21 cellular contexts compared by ENCODE assay signal in genomic region chr15:57085267-57085666, GRCh38.
DNase-seq lines count a peak whose midpoint lies in the region; ATAC-seq, FAIRE-seq and TF ChIP-seq lines count a peak whose summit lies in the region.
"Had no signal": no experiment of that assay in that cellular context is flagged by ENCODE, and none has a peak within 500 bp of the region (broad histone marks: within the 10 kb centered on the region; RNA-seq: fewer than 3 reads in every experiment).

No MANE protein-coding gene starts in this region.

- no peak overlapping the region for H3K4me3 Mint-ChIP-seq in activated CD4-positive, alpha-beta T cell treated with anti-CD3 and anti-CD28 coated beads, Interleukin-2, amount 10 ng/mL, durations not matched to agents 7 days and 5 days
- H3K4me3 Mint-ChIP-seq in stimulated activated naive B cell treated with anti-CD40 and anti-IgM and Interleukin-4, amounts not matched to agents 10 μg/mL and 1 μg/mL and 100 μg/mL, for 72 hours = no peak overlapping the region
- H3K4me3 Mint-ChIP-seq in stimulated activated effector memory CD8-positive, alpha-beta T cell treated with anti-CD3 and anti-CD28 coated beads, Interleukin-12 subunit alpha, Interleukin-12 subunit beta, amount 100 ng/mL, for 72 hours = no peak overlapping the region
- H3K4me3 Mint-ChIP-seq: B cell; CD4-positive, alpha-beta memory T cell; HFFc6 had no signal

- H2AFZ ChIP-seq in mesenchymal stem cell (ENCODE audit: low read depth, low read length) = no peak overlapping the region

- H3K4me1 ChIP-seq in mesenchymal stem cell (ENCODE audit: control insufficient read depth, insufficient read depth, low read depth, low read length) = no peaks in the 10 kb centered on the region

- H3K23ac ChIP-seq in mesenchymal stem cell (ENCODE audit: low read length in 2 of 2) = no peak overlapping the region

- H3K4me1 Mint-ChIP-seq in activated CD4-positive, alpha-beta T cell treated with anti-CD3 and anti-CD28 coated beads, Interleukin-2, amount 10 ng/mL, durations not matched to agents 7 days and 5 days = peaks cover 6% of the 10 kb centered on the region
- peaks cover 9 to 27% of the 10 kb centered on the region in 2 donors for H3K4me1 Mint-ChIP-seq in stimulated activated naive B cell treated with anti-CD40 and anti-IgM and Interleukin-4, amounts not matched to agents 10 μg/mL and 1 μg/mL and 100 μg/mL, for 72 hours
- peaks cover 16% of the 10 kb centered on the region for H3K4me1 Mint-ChIP-seq in stimulated activated effector memory CD8-positive, alpha-beta T cell treated with anti-CD3 and anti-CD28 coated beads, Interleukin-12 subunit alpha, Interleukin-12 subunit beta, amount 100 ng/mL, for 72 hours

- H2BK12ac ChIP-seq in mesenchymal stem cell (ENCODE audit: low read length in 2 of 2) = no peak overlapping the region

- no peak overlapping the region for H2AK5ac ChIP-seq in mesenchymal stem cell (ENCODE audit: low read length, severe bottlenecking)

- H4K91ac ChIP-seq in mesenchymal stem cell (ENCODE audit: low read length) = no peak overlapping the region

- no peak overlapping the region for H3K9ac ChIP-seq in mesenchymal stem cell (ENCODE audit: low read length)

- H3K27me3 Mint-ChIP-seq in activated CD4-positive, alpha-beta T cell treated with anti-CD3 and anti-CD28 coated beads, Interleukin-2, amount 10 ng/mL, durations not matched to agents 7 days and 5 days = no peaks in the 10 kb centered on the region
- no peaks in the 10 kb centered on the region for H3K27me3 Mint-ChIP-seq in stimulated activated naive B cell treated with anti-CD40 and anti-IgM and Interleukin-4, amounts not matched to agents 10 μg/mL and 1 μg/mL and 100 μg/mL, for 72 hours
- H3K27me3 Mint-ChIP-seq: B cell; CD4-positive, alpha-beta memory T cell had no signal

- no peak overlapping the region for H2BK15ac ChIP-seq in mesenchymal stem cell (ENCODE audit: low read depth, poor library complexity, severe bottlenecking)

- H3K36me3 ChIP-seq in bronchial epithelial cell (ENCODE audit: control insufficient read depth, insufficient read depth, low read length) (no peaks in the 10 kb centered on the region), mesenchymal stem cell (ENCODE audit: control insufficient read depth in 1 of 2, insufficient read depth in 2 of 2, low read depth in 1 of 2, low read length in 2 of 2) (no peaks in the 10 kb centered on the region)

- DNase-seq in ELR (ENCODE audit: low read depth) = peak; percentile 9
- DNase-seq in NCI-H82 (lab: John Stamatoyannopoulos, UW) = peak; percentile 85
- DNase-seq in bronchial epithelial cell (ENCODE audit: low read depth) = peak; percentile 77
- peak; percentile 54 for DNase-seq in mesenchymal stem cell
- DNase-seq in left lobe of liver (ENCODE audit: low spot score) = no peak
- no peak for DNase-seq in activated CD4-positive, alpha-beta T cell treated with anti-CD3 and anti-CD28 coated beads, Interleukin-2, amount 10 ng/mL, durations not matched to agents 7 days and 5 days
- DNase-seq in stimulated activated naive B cell treated with anti-CD40 and anti-IgM and Interleukin-4, amounts not matched to agents 10 μg/mL and 1 μg/mL and 100 μg/mL, for 72 hours = no peak
- DNase-seq in stimulated activated effector memory CD8-positive, alpha-beta T cell treated with anti-CD3 and anti-CD28 coated beads, Interleukin-12 subunit alpha, Interleukin-12 subunit beta, amount 100 ng/mL, for 72 hours (ENCODE audit: low spot score in 2 of 2) = no peak
- DNase-seq: CD4-positive, alpha-beta memory T cell; DMS 273 treated with DMSO at 0.1 percent for 48 hours; HFFc6; Karpas-422; MM.1S; NCI-H1105 treated with DMSO at 0.1 percent for 48 hours; NCI-H187; NCI-H510A had no signal

- TF ChIP-seq CTCF in bronchial epithelial cell (IDR thresholded peaks at IDR 0.05; ENCODE audit: insufficient read depth, low read length, severe bottlenecking) = no peak

- no peak overlapping the region for H3K27ac ChIP-seq in mesenchymal stem cell (ENCODE audit: low read length, poor library complexity, severe bottlenecking)
- H3K27ac ChIP-seq: RWPE1 had no signal

- H3K18ac ChIP-seq in mesenchymal stem cell (ENCODE audit: low read depth in 1 of 2, low read length in 2 of 2) = no peak overlapping the region

- H3K36me3 Mint-ChIP-seq in activated CD4-positive, alpha-beta T cell treated with anti-CD3 and anti-CD28 coated beads, Interleukin-2, amount 10 ng/mL, durations not matched to agents 7 days and 5 days (ENCODE audit: low read depth) = no peaks in the 10 kb centered on the region
- peaks cover 0 to 3% of the 10 kb centered on the region in 2 donors for H3K36me3 Mint-ChIP-seq in stimulated activated naive B cell treated with anti-CD40 and anti-IgM and Interleukin-4, amounts not matched to agents 10 μg/mL and 1 μg/mL and 100 μg/mL, for 72 hours
- no peaks in the 10 kb centered on the region for H3K36me3 Mint-ChIP-seq in stimulated activated effector memory CD8-positive, alpha-beta T cell treated with anti-CD3 and anti-CD28 coated beads, Interleukin-12 subunit alpha, Interleukin-12 subunit beta, amount 100 ng/mL, for 72 hours
- H3K36me3 Mint-ChIP-seq: CD4-positive, alpha-beta memory T cell had no signal

- H3K14ac ChIP-seq in mesenchymal stem cell (ENCODE audit: low read length in 2 of 2) = no peak overlapping the region

- H3K4me3 ChIP-seq in bronchial epithelial cell (ENCODE audit: low read depth, low read length) (no peak overlapping the region), mesenchymal stem cell (ENCODE audit: insufficient read depth in 1 of 2, low read depth in 1 of 2, low read length in 2 of 2) (no peak overlapping the region)
- H3K4me3 ChIP-seq: GM12878 had no signal

- ATAC-seq in left lobe of liver = no peak
- no peak for ATAC-seq in stimulated activated naive B cell treated with anti-CD40 and anti-IgM and Interleukin-4, amounts not matched to agents 10 μg/mL and 1 μg/mL and 100 μg/mL, for 72 hours (replicated peaks)
- ATAC-seq in stimulated activated effector memory CD8-positive, alpha-beta T cell treated with anti-CD3 and anti-CD28 coated beads, Interleukin-12 subunit alpha, Interleukin-12 subunit beta, amount 100 ng/mL, for 72 hours = no peak
- ATAC-seq: GM12878, HepG2 had no signal

- no peak overlapping the region for H4K8ac ChIP-seq in mesenchymal stem cell (ENCODE audit: low read length)

- FAIRE-seq in bronchial epithelial cell (lab: Jason Lieb, UNC) = no peak
- FAIRE-seq: GM12878, H1, HepG2 had no signal

- peaks cover 13% of the 10 kb centered on the region for H3K79me1 ChIP-seq in mesenchymal stem cell (replicated peaks; ENCODE audit: low read length, poor library complexity, severe bottlenecking)

- H3K9me3 ChIP-seq in mesenchymal stem cell (ENCODE audit: control insufficient read depth, low read length) = no peaks in the 10 kb centered on the region

- H3K27me3 ChIP-seq in bronchial epithelial cell (ENCODE audit: control insufficient read depth, insufficient read depth, low read length) (no peaks in the 10 kb centered on the region), mesenchymal stem cell (ENCODE audit: control insufficient read depth in 1 of 2, insufficient read depth in 1 of 2, low read length in 2 of 2) (no peaks in the 10 kb centered on the region)

- H3K9me3 Mint-ChIP-seq in activated CD4-positive, alpha-beta T cell treated with anti-CD3 and anti-CD28 coated beads, Interleukin-2, amount 10 ng/mL, durations not matched to agents 7 days and 5 days = no peaks in the 10 kb centered on the region
- no peaks in the 10 kb centered on the region for H3K9me3 Mint-ChIP-seq in stimulated activated naive B cell treated with anti-CD40 and anti-IgM and Interleukin-4, amounts not matched to agents 10 μg/mL and 1 μg/mL and 100 μg/mL, for 72 hours
- H3K9me3 Mint-ChIP-seq in stimulated activated effector memory CD8-positive, alpha-beta T cell treated with anti-CD3 and anti-CD28 coated beads, Interleukin-12 subunit alpha, Interleukin-12 subunit beta, amount 100 ng/mL, for 72 hours = no peaks in the 10 kb centered on the region
- H3K9me3 Mint-ChIP-seq: CD4-positive, alpha-beta memory T cell; HFFc6 had no signal

- POLR2A ChIA-PET in activated CD4-positive, alpha-beta T cell treated with anti-CD3 and anti-CD28 coated beads, Interleukin-2, amount 10 ng/mL, durations not matched to agents 7 days and 5 days (lab: Charles Lee) = no interaction called here

- no peak overlapping the region for H3K4ac ChIP-seq in mesenchymal stem cell (ENCODE audit: low read depth in 1 of 2, low read length in 2 of 2)

- CTCF ChIA-PET in activated CD4-positive, alpha-beta T cell treated with anti-CD3 and anti-CD28 coated beads, Interleukin-2, amount 10 ng/mL, durations not matched to agents 7 days and 5 days (lab: Charles Lee) = no interaction called here

- H2BK5ac ChIP-seq in mesenchymal stem cell (ENCODE audit: low read depth, low read length, poor library complexity, severe bottlenecking) = no peak overlapping the region

- WGBS in mesenchymal stem cell = no CpG with 5 or more reads among the region's 4 CpGs

- H3K27ac Mint-ChIP-seq in activated CD4-positive, alpha-beta T cell treated with anti-CD3 and anti-CD28 coated beads, Interleukin-2, amount 10 ng/mL, durations not matched to agents 7 days and 5 days = no peak overlapping the region
- no peak overlapping the region for H3K27ac Mint-ChIP-seq in stimulated activated naive B cell treated with anti-CD40 and anti-IgM and Interleukin-4, amounts not matched to agents 10 μg/mL and 1 μg/mL and 100 μg/mL, for 72 hours
- no peak overlapping the region for H3K27ac Mint-ChIP-seq in stimulated activated effector memory CD8-positive, alpha-beta T cell treated with anti-CD3 and anti-CD28 coated beads, Interleukin-12 subunit alpha, Interleukin-12 subunit beta, amount 100 ng/mL, for 72 hours
- H3K27ac Mint-ChIP-seq: B cell, HFFc6 had no signal

- no peak overlapping the region for H3K4me2 ChIP-seq in mesenchymal stem cell (ENCODE audit: low read length, poor library complexity, severe bottlenecking)

- H2BK120ac ChIP-seq in mesenchymal stem cell (ENCODE audit: low read depth, low read length) = no peak overlapping the region

Comparison
In these comparisons a context has a peak if more than half of its experiments do, and no peak if none do; other contexts are left out.
1. DNase-seq: peak in ELR (single experiment), NCI-H82 (single experiment), bronchial epithelial cell (single experiment) and mesenchymal stem cell (single experiment); none in left lobe of liver (single experiment), activated CD4-positive, alpha-beta T cell treated with anti-CD3 and anti-CD28 coated beads, Interleukin-2, amount 10 ng/mL, durations not matched to agents 7 days and 5 days (single experiment), stimulated activated naive B cell treated with anti-CD40 and anti-IgM and Interleukin-4, amounts not matched to agents 10 μg/mL and 1 μg/mL and 100 μg/mL, for 72 hours (single experiment) and stimulated activated effector memory CD8-positive, alpha-beta T cell treated with anti-CD3 and anti-CD28 coated beads, Interleukin-12 subunit alpha, Interleukin-12 subunit beta, amount 100 ng/mL, for 72 hours (0 of 2).